1 cellular context compared by ENCODE assay signal in genomic region chr3:177499779-177500423, GRCh38.
TF ChIP-seq lines count a peak whose summit lies in the region.

No MANE protein-coding gene starts in this region.

TF ChIP-seq in liver, 16 proteins besides CTCF, POLR2A, EP300 and RAD21 (continued from another document):
- TF ChIP-seq ZBTB33 (IDR thresholded peaks at IDR 0.05), result peak; percentile 79
- TF ChIP-seq JUND (IDR thresholded peaks at IDR 0.05), result peak; percentile 61 to 80
- peak in 1 of 2 donors; percentile 29 for TF ChIP-seq EGR1 (IDR thresholded peaks at IDR 0.05; ENCODE audit: low read depth in 2 of 2)
